In the genomic region with DNA sequence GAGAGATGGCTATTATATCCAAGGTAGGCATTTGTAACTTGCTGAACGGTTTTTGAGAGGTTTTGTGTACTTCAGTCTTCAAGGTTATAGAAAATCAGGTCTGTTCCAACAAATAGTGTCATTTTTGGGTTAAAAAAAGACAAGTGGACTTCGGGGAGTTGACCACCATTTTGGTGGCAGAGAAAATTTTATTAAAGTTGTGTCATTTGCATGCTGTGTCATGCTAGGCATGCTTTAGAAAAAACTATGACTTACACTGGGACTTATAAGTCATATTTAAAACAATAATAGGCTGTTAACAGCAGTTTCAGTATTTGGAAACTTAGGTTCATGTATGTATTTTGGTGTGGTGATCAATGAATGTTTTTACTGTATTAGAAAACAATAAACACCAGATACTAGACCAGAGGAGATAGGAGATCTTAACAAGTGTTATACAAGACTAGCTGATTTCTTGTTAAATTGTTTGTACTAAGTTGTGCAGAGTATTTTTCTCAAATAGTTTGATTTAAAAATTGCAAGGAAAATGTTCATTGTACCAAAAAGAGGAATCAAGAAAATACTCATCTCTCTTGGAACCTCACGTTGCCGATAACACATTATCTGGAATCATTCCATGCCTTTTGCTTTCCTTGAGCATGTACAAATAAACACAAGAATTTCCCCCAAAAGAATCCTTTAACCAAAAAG, we compare ENCODE assay signal across 8 cellular contexts. TPM values are rescaled to one million over a fixed set of nuclear protein-coding genes. Genes with fewer than 3 reads are reported as not detected.
DNase-seq lines count a peak whose midpoint lies in the region; ATAC-seq, FAIRE-seq and TF ChIP-seq lines count a peak whose summit lies in the region.

No MANE protein-coding gene starts in this region.

- POLR2A ChIA-PET in A673 (lab: Charles Lee; ENCODE audit: low non-redundant PET) = interaction anchor here (0.6 kb wide), 1 partner anchor 38 kb away, joined by 5 read pairs; no protein-coding TSS in a partner anchor

- H2AFZ ChIP-seq in mammary epithelial cell (ENCODE audit: low read depth, low read length) = no peak overlapping the region

- dilution Hi-C loops in mammary epithelial cell (cut with HindIII; ENCODE audit: low sequenced_read_pairs) = loop anchor here (10.0 kb wide), 1 partner anchor 832 kb away; no protein-coding TSS in a partner anchor

- H3K36me3 ChIP-seq in A673 (ENCODE audit: insufficient read depth, low read length, poor library complexity, severe bottlenecking) = peaks cover 53% of the 10 kb centered on the region
- peaks cover 54% of the 10 kb centered on the region for H3K36me3 ChIP-seq in HUES6 (ENCODE audit: control insufficient read depth, insufficient read depth, low read length)
- H3K36me3 ChIP-seq in mammary epithelial cell (ENCODE audit: insufficient read depth, low read length) = peaks cover 44% of the 10 kb centered on the region
- H3K36me3 ChIP-seq in mucosa of rectum (ENCODE audit: control insufficient read depth in 2 of 2, insufficient read depth in 2 of 2, low read length in 2 of 2) = peaks cover 32 to 35% of the 10 kb centered on the region in 2 donors

- no peak for FAIRE-seq in GM12892 (lab: Jason Lieb, UNC)

- WGBS in mammary epithelial cell (ENCODE audit: low coverage, missing lambda C conversion rate) = 53% methylated on average over 4 of the region's 4 CpGs

- H3K4me2 ChIP-seq in mammary epithelial cell (ENCODE audit: insufficient read depth, low read depth, low read length) = peak overlapping the region; percentile 87

- no peak for TF ChIP-seq CTCF in A673 (conservative IDR thresholded peaks at IDR 0.05; ENCODE audit: low read depth, low read length)
- TF ChIP-seq CTCF in mammary epithelial cell (conservative IDR thresholded peaks at IDR 0.05 in 1 of 2, IDR thresholded peaks at IDR 0.05 in 1 of 2; ENCODE audit: extremely low read depth in 1 of 2, insufficient read depth in 1 of 2, low read depth in 1 of 2, low read length in 2 of 2) = no peak

- H3K27ac ChIP-seq in A673 (ENCODE audit: low read depth, low read length, poor library complexity, severe bottlenecking) (peak overlapping the region; percentile 96), HUES6 (ENCODE audit: low read depth, low read length) (peak overlapping the region; percentile 92; the same call in 1 of the 2 replicates), mammary epithelial cell (ENCODE audit: insufficient read depth, low read depth, low read length) (peak overlapping the region; percentile 89), mucosa of rectum (ENCODE audit: low read depth in 2 of 2, low read length in 2 of 2) (no peak overlapping the region)

- in situ Hi-C loops in mammary epithelial cell (cut with MboI; ENCODE audit: low sequenced_read_pairs in 2 of 2) = loop anchor here in 1 of 2 donors (5.0 kb wide), 1 partner anchor 36 kb away; the partner anchor contains the start of gene STX2

- ATAC-seq in GM19455 (IDR thresholded peaks at IDR 0.05; ENCODE audit: unreplicated experiment) = no peak
- ATAC-seq in HG03039 (IDR thresholded peaks at IDR 0.05; ENCODE audit: unreplicated experiment) = no peak

- H3K9ac ChIP-seq in HUES6 (ENCODE audit: low read length) (peak overlapping the region; percentile 87), mammary epithelial cell (ENCODE audit: insufficient read depth, low read length) (peak overlapping the region; percentile 98), mucosa of rectum (ENCODE audit: low read depth in 1 of 2, low read length in 2 of 2) (peak overlapping the region in 1 of 2 donors; percentile 78)

- peaks cover 19% of the 10 kb centered on the region for H3K4me1 ChIP-seq in A673 (ENCODE audit: insufficient read depth, low read length, poor library complexity, severe bottlenecking)
- H3K4me1 ChIP-seq in HUES6 (ENCODE audit: control insufficient read depth, insufficient read depth, low read length) = peaks cover 22% of the 10 kb centered on the region
- H3K4me1 ChIP-seq in mammary epithelial cell (ENCODE audit: insufficient read depth, low read length) = peaks cover 25% of the 10 kb centered on the region
- peaks cover 14 to 19% of the 10 kb centered on the region in 2 donors for H3K4me1 ChIP-seq in mucosa of rectum (ENCODE audit: control insufficient read depth in 2 of 2, insufficient read depth in 2 of 2, low read length in 2 of 2)

- DNase-seq in A673 (ENCODE audit: low spot score) (no peak), mammary epithelial cell (peak; percentile 11), GM12892 (ENCODE audit: insufficient read length) (no peak), NCI-H2081 (lab: John Stamatoyannopoulos, UW) (no peak)

- H3K27me3 ChIP-seq in A673 (replicated peaks; ENCODE audit: insufficient read depth, low read depth, low read length, poor library complexity) (no peaks in the 10 kb centered on the region), HUES6 (ENCODE audit: control insufficient read depth, insufficient read depth, low read length) (no peaks in the 10 kb centered on the region), mammary epithelial cell (ENCODE audit: insufficient read depth, low read length) (no peaks in the 10 kb centered on the region), mucosa of rectum (ENCODE audit: control insufficient read depth in 2 of 2, insufficient read depth in 2 of 2, low read length in 2 of 2) (no peaks in the 10 kb centered on the region)

- TF ChIP-seq POLR2A in GM12892 (IDR thresholded peaks at IDR 0.05; ENCODE audit: low read depth, low read length) = no peak; the same call in 1 of the 2 replicates

- peak overlapping the region; percentile 66 for H3K4me3 ChIP-seq in A673 (ENCODE audit: low read depth, low read length, poor library complexity, severe bottlenecking)
- H3K4me3 ChIP-seq in HUES6 (ENCODE audit: low read depth, low read length) = peak overlapping the region; percentile 82
- H3K4me3 ChIP-seq in mammary epithelial cell (replicated peaks in 1 of 3; ENCODE audit: insufficient read depth in 1 of 3, low read depth in 2 of 3, low read length in 3 of 3) = peak overlapping the region; percentile 80 to 92 (median 86)
- H3K4me3 ChIP-seq in mucosa of rectum (ENCODE audit: low read length in 2 of 2) = peak overlapping the region; percentile 78 to 85

- intact Hi-C loops in A673 (cut with micrococcal nuclease; ENCODE audit: unreplicated experiment) (loop anchor here (5.0 kb wide), 1 partner anchor 36 kb away; the partner anchor contains the start of gene STX2), mammary epithelial cell (cut with micrococcal nuclease) (loop anchor here (2.0 to 5.0 kb wide), 4 partner anchors 56 to 959 kb away; partner anchors contain the start of gene SFSWAP)

- peaks cover 8% of the 10 kb centered on the region for H4K20me1 ChIP-seq in mammary epithelial cell (ENCODE audit: insufficient read depth, low read length)

- peaks cover 45% of the 10 kb centered on the region for H3K79me2 ChIP-seq in mammary epithelial cell (ENCODE audit: insufficient read depth, low read length)

- CTCF ChIA-PET in A673 (lab: Charles Lee) = no interaction called here
- CTCF ChIA-PET in mammary epithelial cell (lab: Charles Lee; ENCODE audit: low non-redundant PET) = no interaction called here

- BruUV-seq in A673 (replicated peaks; lab: Mats Ljungman, UMichigan) = TSS peak; percentile 48
- BruUV-seq in mammary epithelial cell (replicated peaks; lab: Mats Ljungman, UMichigan) = TSS peak; percentile 37

- no peaks in the 10 kb centered on the region for H3K9me3 ChIP-seq in A673 (ENCODE audit: low read depth, low read length, poor library complexity, severe bottlenecking)
- H3K9me3 ChIP-seq in HUES6 (ENCODE audit: control insufficient read depth, insufficient read depth, low read depth, low read length) = no peaks in the 10 kb centered on the region
- H3K9me3 ChIP-seq in mammary epithelial cell (replicated peaks; ENCODE audit: insufficient read depth, low read length) = no peaks in the 10 kb centered on the region
- H3K9me3 ChIP-seq in mucosa of rectum (ENCODE audit: control insufficient read depth in 2 of 2, low read length in 2 of 2) = no peaks in the 10 kb centered on the region

RNA-seq across cellular contexts. Expression of gene RAN, which starts 1.4 kb away (rescaled TPM):
- total RNA-seq in A673 (2021) (1,775 and 1,894 TPM in 2 replicates), mammary epithelial cell (1,000 to 10,000 TPM in 1 of 2 donors, 100 to 1,000 TPM in 1; 537 to 1,117 TPM)
- 1,871 TPM for polyA plus RNA-seq in mammary epithelial cell
- polyA minus RNA-seq in mammary epithelial cell = 1,476 TPM
- polyA plus RNA-seq in GM12892 (2012; ENCODE audit: missing spikeins) = 1,760 TPM

RNA-seq across cellular contexts. Expression of gene STX2, which starts 34.2 kb away (rescaled TPM):
- total RNA-seq in A673 (2021) (37.8 and 38.1 TPM in 2 replicates), mammary epithelial cell (10 to 100 TPM; 16.0 to 16.7 TPM)
- 12.8 TPM for polyA plus RNA-seq in mammary epithelial cell
- 20.3 TPM for polyA minus RNA-seq in mammary epithelial cell
- polyA plus RNA-seq in GM12892 (2012; ENCODE audit: missing spikeins) = 13.8 TPM

Comparison
In these comparisons a context has a peak if more than half of its experiments do, and no peak if none do; other contexts are left out.
1. H3K27ac ChIP-seq: peak in A673 (single experiment), HUES6 (single experiment) and mammary epithelial cell (single experiment); none in mucosa of rectum (0 of 2).
2. Peak in every context shown above with its lines, with median percentiles within 50 percentile points of each other: H3K4me3 ChIP-seq.